16 cellular contexts compared by ENCODE assay signal in the genomic region with DNA sequence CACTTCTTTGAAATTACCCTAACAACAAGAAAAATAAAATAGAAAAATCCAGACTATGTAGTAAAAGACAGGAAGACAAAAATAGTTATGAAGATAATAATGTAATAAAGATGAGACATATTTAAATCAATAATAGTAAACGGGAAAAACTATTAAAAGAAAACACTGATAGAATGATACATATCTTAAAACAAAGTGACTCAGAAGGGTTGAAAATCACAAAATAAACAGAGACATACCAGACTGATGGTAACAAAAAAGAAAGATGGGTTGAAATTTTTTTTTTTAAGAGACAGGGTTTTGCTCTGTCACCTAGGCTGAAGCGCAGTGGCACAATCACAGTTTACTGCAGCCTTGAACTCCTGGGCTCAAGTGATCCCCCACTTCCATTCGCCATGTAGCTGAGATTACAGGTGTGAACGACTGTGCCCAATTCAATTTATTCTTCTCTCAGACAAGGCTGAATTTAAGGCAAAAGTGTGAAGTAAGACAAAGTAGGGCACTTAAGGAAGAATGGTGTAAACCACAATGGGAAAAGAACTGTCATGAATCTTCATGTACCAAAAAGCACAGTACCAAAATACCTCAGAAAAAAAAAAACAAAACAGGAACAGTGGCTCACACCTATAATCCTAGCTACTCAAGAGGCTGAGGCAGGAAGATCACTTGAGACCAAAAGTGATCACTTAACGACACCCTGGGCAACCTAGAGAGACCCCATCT. TPM values are rescaled to one million over a fixed set of nuclear protein-coding genes. Genes with fewer than 3 reads are reported as not detected.
A peak's percentile ranks its signal among the peaks of the same experiment; 100 is the strongest.
DNase-seq lines count a peak whose midpoint lies in the region; ATAC-seq, FAIRE-seq and TF ChIP-seq lines count a peak whose summit lies in the region.
"Had no signal": no experiment of that assay in that cellular context is flagged by ENCODE, and none has a peak within 500 bp of the region (broad histone marks: within the 10 kb centered on the region; RNA-seq: fewer than 3 reads in every experiment).

No MANE protein-coding gene starts in this region.

- H3K27me3 ChIP-seq in K562 (ENCODE audit: control insufficient read depth in 2 of 2, insufficient read depth in 2 of 2, low read length in 2 of 2) (no peaks in the 10 kb centered on the region), skeletal muscle satellite cell (ENCODE audit: control insufficient read depth, insufficient read depth, low read length) (no peaks in the 10 kb centered on the region)

- TF ChIP-seq RAD21 in K562 (CRISPR knock-in tag; conservative IDR thresholded peaks at IDR 0.05 in 1 of 2, IDR thresholded peaks at IDR 0.05 in 1 of 2): no peak

- TF ChIP-seq CTCF in K562 (IDR thresholded peaks at IDR 0.05 in 2 of 3, conservative IDR thresholded peaks at IDR 0.05 in 1 of 3; ENCODE audit: insufficient read depth in 2 of 3, low read depth in 1 of 3, low read length in 3 of 3): no peak

- H3K9me1 ChIP-seq in K562 (ENCODE audit: control insufficient read depth, insufficient read depth, low read length): no peaks in the 10 kb centered on the region

- no peak overlapping the region for H3K9ac ChIP-seq in K562 (ENCODE audit: insufficient read depth in 1 of 2, low read depth in 2 of 2, low read length in 2 of 2)
- no peak overlapping the region for H3K9ac ChIP-seq in skeletal muscle satellite cell (ENCODE audit: low read depth, low read length)

- H3K4me1 ChIP-seq in K562 (replicated peaks in 1 of 2; ENCODE audit: control insufficient read depth in 2 of 2, insufficient read depth in 2 of 2, low read length in 2 of 2): peaks cover 26 to 30% of the 10 kb centered on the region in 2 experiments
- peaks cover 16% of the 10 kb centered on the region for H3K4me1 ChIP-seq in skeletal muscle satellite cell (ENCODE audit: control insufficient read depth, insufficient read depth, low read length)
- H3K4me1 ChIP-seq: Caco-2 had no signal

- peak; percentile 26 for FAIRE-seq in GM12891 (lab: Jason Lieb, UNC)
- FAIRE-seq in K562 (lab: Jason Lieb, UNC): no peak

- H3K9me3 ChIP-seq in K562 (replicated peaks; ENCODE audit: control insufficient read depth, insufficient read depth, low read depth, low read length) (no peaks in the 10 kb centered on the region), skeletal muscle satellite cell (replicated peaks; ENCODE audit: low read length) (no peaks in the 10 kb centered on the region)
- H3K9me3 ChIP-seq: Caco-2 had no signal

- TF ChIP-seq POLR2A in GM12891 (IDR thresholded peaks at IDR 0.05; ENCODE audit: low read depth, low read length) (no peak), K562 (conservative IDR thresholded peaks at IDR 0.05) (no peak)

- ATAC-seq in K562 (no peak), HG02610 (IDR thresholded peaks at IDR 0.05; ENCODE audit: unreplicated experiment) (no peak)
- ATAC-seq: T-cell had no signal

- H4K20me1 ChIP-seq in K562 (replicated peaks; ENCODE audit: control insufficient read depth, insufficient read depth, low read length): no peaks in the 10 kb centered on the region

- H3K79me2 ChIP-seq in K562 (ENCODE audit: control insufficient read depth, insufficient read depth, low read length): peaks cover 90% of the 10 kb centered on the region

- WGBS in K562 (ENCODE audit: insufficient coverage, low coverage, missing lambda C conversion rate): 72% methylated on average over 5 of the region's 5 CpGs

- H3K4me3 ChIP-seq in K562 (no peak overlapping the region), skeletal muscle satellite cell (ENCODE audit: low read length) (no peak overlapping the region)

- DNase-seq in EH (ENCODE audit: low read depth) (peak; percentile 4), GM12891 (ENCODE audit: insufficient read length, low spot score) (no peak), K562 (ENCODE audit: extremely low read depth in 1 of 4, low spot score in 3 of 4) (no peak), iPS-NIHi11 (ENCODE audit: low spot score) (no peak)
- no peak for DNase-seq in stimulated activated CD4-positive, alpha-beta T cell treated with anti-CD3 and anti-CD28 coated beads, Interleukin-4, amount 100 ng/mL, for 4 hours
- DNase-seq: Caco-2; CD4-positive, alpha-beta T cell; H7; NCI-H1092 treated with DMSO at 0.1 percent for 48 hours; NCI-H1694; NCI-H2081 treated with DMSO at 0.1 percent for 48 hours; NK-92 treated with Interleukin-12 subunit alpha and Interleukin-12 subunit beta, amount 100 ng/mL, for 24 hours; Right ventricle myocardium superior; T-cell had no signal

- intact Hi-C loops in K562 (cut with micrococcal nuclease): no loop called here

- TF ChIP-seq EP300 in K562 (IDR thresholded peaks at IDR 0.05; ENCODE audit: low read length): no peak

- CTCF ChIA-PET in K562 (lab: Yijun Ruan, JAX; ENCODE audit: low intra/inter-chr PET ratio): no interaction called here

- H3K36me3 ChIP-seq in K562 (ENCODE audit: control insufficient read depth, insufficient read depth, low read length) (no peaks in the 10 kb centered on the region), skeletal muscle satellite cell (ENCODE audit: insufficient read depth, low read length) (no peaks in the 10 kb centered on the region)

- H3K27ac ChIP-seq in K562 (ENCODE audit: extremely low read depth, low read depth, low read length): no peak overlapping the region

- no TSS peak for BruUV-seq in K562 (replicated peaks; lab: Mats Ljungman, UMichigan)

- in situ Hi-C loops in K562 (cut with MboI): no loop called here

- no peak overlapping the region for H2AFZ ChIP-seq in K562 (ENCODE audit: low read depth, low read length)

- H3K4me2 ChIP-seq in K562 (ENCODE audit: insufficient read depth, low read length): no peak overlapping the region
- H3K4me2 ChIP-seq in skeletal muscle satellite cell (ENCODE audit: low read length): peak overlapping the region; percentile 13

- POLR2A ChIA-PET in K562 (lab: Yijun Ruan, JAX): no interaction called here

TF ChIP-seq in GM12891, 5 proteins besides CTCF, POLR2A, EP300 and RAD21:
- TF ChIP-seq SPI1 (IDR thresholded peaks at IDR 0.05; ENCODE audit: low read depth, low read length): no peak
- no peak for TF ChIP-seq POU2F2 (IDR thresholded peaks at IDR 0.05; ENCODE audit: low read depth, low read length)
- TF ChIP-seq TAF1 (IDR thresholded peaks at IDR 0.05; ENCODE audit: low read depth, low read length): no peak
- TF ChIP-seq PAX5 (IDR thresholded peaks at IDR 0.05; ENCODE audit: insufficient read depth, low read length, severe bottlenecking): no peak
- no peak for TF ChIP-seq POLR2AphosphoS5 (IDR thresholded peaks at IDR 0.05; ENCODE audit: low read depth, low read length)

RNA-seq across cellular contexts. Expression of gene LMBR1, which starts 47.4 kb away (rescaled TPM):
- polyA plus RNA-seq in GM12891 (2012; ENCODE audit: low read depth, missing spikeins): 10.8 TPM
- total RNA-seq in K562 (2011; cell fraction: chromatin; rRNA removed; ENCODE audit: low replicate concordance): 221 and 364 TPM in 2 replicates
- 125 and 149 TPM in 2 replicates for total RNA-seq in K562 (2011; cell fraction: nucleolus; rRNA removed)
- 218 and 331 TPM in 2 replicates for total RNA-seq in K562 (2011; cell fraction: nucleoplasm; rRNA removed)
- total RNA-seq in K562 (2014; rRNA removed) (74.6 and 136 TPM in 2 replicates), K562 (2014; rRNA removed; fragmentation: Illumina TruSeq; extraction: Trizol) (59.9 and 67.3 TPM in 2 replicates), K562 (2015; rRNA removed; fragmentation: Illumina TruSeq; extraction: Trizol) (58.5 and 61.7 TPM in 2 replicates), K562 (2021) (89.1 and 90.0 TPM in 2 replicates)
- polyA plus RNA-seq in K562 (2011; rRNA removed) (33.6 and 82.0 TPM in 2 replicates), K562 (2014; fragmentation: Illumina TruSeq; extraction: Trizol) (49.8 and 49.9 TPM in 2 replicates), K562 (2014; fragmentation: Nextera tagmentation; extraction: Ambion mirVana) (1 to 10 TPM; 7.7 to 9.6 TPM), K562 (2014; rRNA removed) (49.0 and 50.9 TPM in 2 replicates)
- 36.1 and 51.5 TPM in 2 replicates for polyA plus RNA-seq in K562 (2011; cell fraction: cytosol; rRNA removed)
- polyA plus RNA-seq in K562 (2011; cell fraction: nucleus; rRNA removed): 136 and 225 TPM in 2 replicates
- polyA plus RNA-seq in K562 (2012): 38.8 and 45.6 TPM in 2 replicates
- polyA minus RNA-seq in K562 (2011; rRNA and poly(A)+ RNA removed): 80.1 and 153 TPM in 2 replicates
- 53.8 and 63.2 TPM in 2 replicates for polyA minus RNA-seq in K562 (2011; cell fraction: cytosol; rRNA and poly(A)+ RNA removed)
- polyA minus RNA-seq in K562 (2011; cell fraction: nucleus; rRNA and poly(A)+ RNA removed): 191 and 204 TPM in 2 replicates
- 38.2 and 41.6 TPM in 2 replicates for total RNA-seq in skeletal muscle satellite cell (2012; rRNA removed)
